ENCODE assay signal across 15 cellular contexts in the genomic region with DNA sequence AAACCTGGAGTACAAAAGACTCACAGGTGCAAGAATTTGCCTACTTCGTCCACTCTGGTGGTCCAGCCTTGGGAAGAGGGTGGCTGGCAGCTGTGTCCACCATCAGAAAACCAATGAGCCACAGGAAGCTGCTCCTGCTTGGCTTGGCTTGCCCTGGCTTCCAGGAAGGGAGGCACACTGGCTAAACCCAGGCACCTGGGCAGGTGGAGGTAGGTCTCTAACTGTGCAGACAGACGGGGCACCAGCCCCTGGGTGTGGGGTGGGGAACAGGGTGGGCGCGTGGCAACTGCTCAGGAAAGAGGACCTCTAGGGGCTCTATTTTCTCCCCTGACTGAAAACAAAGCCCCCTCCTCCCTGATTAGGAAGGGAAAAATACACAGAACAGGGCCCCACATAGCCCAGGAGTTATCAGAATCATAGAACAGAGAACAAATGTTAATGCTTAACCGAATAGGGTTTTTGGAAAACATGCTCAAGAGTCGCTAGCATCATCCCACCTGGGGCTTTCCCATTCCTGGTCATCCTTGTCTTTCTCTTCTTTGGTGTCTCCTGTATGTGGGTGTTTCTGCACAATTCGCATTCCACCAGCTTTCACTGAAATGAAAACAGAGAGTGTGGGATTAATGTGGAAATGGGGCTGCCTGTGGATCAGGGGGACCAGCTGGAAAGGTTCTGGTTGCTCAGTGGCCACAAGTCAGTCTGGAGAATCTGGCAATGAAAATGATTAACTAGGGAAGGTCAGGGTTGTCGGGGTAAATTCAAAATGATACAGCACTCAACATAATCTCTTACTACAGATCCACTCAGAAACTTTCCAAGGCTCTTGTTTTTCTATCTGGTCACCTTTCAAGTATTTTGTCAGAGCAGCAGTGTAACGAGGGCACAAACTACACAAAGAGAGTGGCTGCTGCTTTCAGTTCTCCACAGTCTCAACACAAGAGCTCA. TPM values are rescaled to one million over a fixed set of nuclear protein-coding genes. Genes with fewer than 3 reads are reported as not detected.
DNase-seq lines count a peak whose midpoint lies in the region; ATAC-seq, FAIRE-seq and TF ChIP-seq lines count a peak whose summit lies in the region.
"Had no signal": no experiment of that assay in that cellular context is flagged by ENCODE, and none has a peak within 500 bp of the region (broad histone marks: within the 10 kb centered on the region; RNA-seq: fewer than 3 reads in every experiment).

No MANE protein-coding gene starts in this region.

- peak overlapping the region in 1 of 2 donors; percentile 21 for H3K9ac ChIP-seq in mucosa of rectum (ENCODE audit: low read depth in 1 of 2, low read length in 2 of 2)

- peak; percentile 81 for FAIRE-seq in RCC 7860 (lab: Jason Lieb, UNC)

- peak overlapping the region; percentile 11 for H3K27ac Mint-ChIP-seq in Calu3 (ENCODE audit: unreplicated experiment)
- H3K27ac Mint-ChIP-seq: activated CD4-positive, alpha-beta T cell treated with anti-CD3 and anti-CD28 coated beads, Interleukin-2, amount 10 ng/mL, durations not matched to agents 7 days and 5 days; T-helper 17 cell had no signal

- peaks cover 40% of the 10 kb centered on the region for H3K4me1 Mint-ChIP-seq in Calu3 (ENCODE audit: low read depth, unreplicated experiment)
- H3K4me1 Mint-ChIP-seq: activated CD4-positive, alpha-beta T cell treated with anti-CD3 and anti-CD28 coated beads, Interleukin-2, amount 10 ng/mL, durations not matched to agents 7 days and 5 days had no signal

- BruUV-seq in Calu3 (replicated peaks; lab: Mats Ljungman, UMichigan): no TSS peak

- peaks cover 7% of the 10 kb centered on the region for H3K9me3 Mint-ChIP-seq in Calu3 (ENCODE audit: low read depth, unreplicated experiment)
- H3K9me3 Mint-ChIP-seq: activated CD4-positive, alpha-beta T cell treated with anti-CD3 and anti-CD28 coated beads, Interleukin-2, amount 10 ng/mL, durations not matched to agents 7 days and 5 days had no signal

- peaks cover 35% of the 10 kb centered on the region for H3K36me3 Mint-ChIP-seq in Calu3 (ENCODE audit: insufficient read depth, unreplicated experiment)

- H3K9me3 ChIP-seq in mucosa of rectum (ENCODE audit: control insufficient read depth in 2 of 2, low read length in 2 of 2): no peaks in the 10 kb centered on the region

- H3K27me3 ChIP-seq in mucosa of rectum (ENCODE audit: control insufficient read depth in 2 of 2, insufficient read depth in 2 of 2, low read length in 2 of 2): no peaks in the 10 kb centered on the region

- no peak for TF ChIP-seq CTCF in Calu3 (IDR thresholded peaks at IDR 0.05; ENCODE audit: unreplicated experiment)

- peaks cover 7 to 24% of the 10 kb centered on the region in 2 donors for H3K4me1 ChIP-seq in mucosa of rectum (ENCODE audit: control insufficient read depth in 2 of 2, insufficient read depth in 2 of 2, low read length in 2 of 2)

- peak overlapping the region; percentile 33 for H3K4me3 Mint-ChIP-seq in Calu3 (ENCODE audit: low read depth, unreplicated experiment)
- H3K4me3 Mint-ChIP-seq: activated CD4-positive, alpha-beta T cell treated with anti-CD3 and anti-CD28 coated beads, Interleukin-2, amount 10 ng/mL, durations not matched to agents 7 days and 5 days; T-helper 17 cell had no signal

- no peaks in the 10 kb centered on the region for H3K27me3 Mint-ChIP-seq in Calu3 (ENCODE audit: unreplicated experiment)
- H3K27me3 Mint-ChIP-seq: activated CD4-positive, alpha-beta T cell treated with anti-CD3 and anti-CD28 coated beads, Interleukin-2, amount 10 ng/mL, durations not matched to agents 7 days and 5 days; T-helper 17 cell had no signal

- CTCF ChIA-PET in Calu3 (lab: Charles Lee): interaction anchor here (0.6 to 1.6 kb wide), 2 partner anchors 23 to 109 kb away, joined by 3 to 6 read pairs; no protein-coding TSS in a partner anchor

- H3K36me3 ChIP-seq in mucosa of rectum (ENCODE audit: control insufficient read depth in 2 of 2, insufficient read depth in 2 of 2, low read length in 2 of 2): peaks cover 24 to 35% of the 10 kb centered on the region in 2 donors

- DNase-seq in Calu3 (no peak), RCC 7860 (ENCODE audit: low spot score) (peak; percentile 68), left cardiac atrium (no peak), occipital lobe (lab: John Stamatoyannopoulos, UW) (no peak), DMS 273 (lab: John Stamatoyannopoulos, UW; ENCODE audit: unreplicated experiment) (no peak)
- DNase-seq: activated CD4-positive, alpha-beta T cell treated with anti-CD3 and anti-CD28 coated beads, Interleukin-2, amount 10 ng/mL, durations not matched to agents 7 days and 5 days; activated T-cell treated with anti-CD3 and anti-CD28 coated beads, Interleukin-2, amount 50 U/mL, for 48 hours; DMS153; NCI-H1092; NCI-H446; nucleus accumbens; T-helper 17 cell had no signal

- intact Hi-C loops in Calu3 (cut with micrococcal nuclease; ENCODE audit: unreplicated experiment): no loop called here
- intact Hi-C loops in left cardiac atrium (cut with DNase I): no loop called here

- H3K4me3 ChIP-seq in mucosa of rectum (ENCODE audit: low read length in 2 of 2): no peak overlapping the region

- ATAC-seq in HG02642 (IDR thresholded peaks at IDR 0.05; ENCODE audit: poor library complexity, unreplicated experiment) (peak; percentile 70), left cardiac atrium (no peak), GM18517 (IDR thresholded peaks at IDR 0.05; ENCODE audit: unreplicated experiment) (no peak)
- ATAC-seq: T-helper 17 cell had no signal

- peak overlapping the region; percentile 82 to 85 for H3K27ac ChIP-seq in mucosa of rectum (ENCODE audit: low read depth in 2 of 2, low read length in 2 of 2)

RNA-seq across cellular contexts. Expression of gene DAP, which starts 13.1 kb away (rescaled TPM):
- total RNA-seq in Calu3 (2022) (138 and 141 TPM in 2 replicates), left cardiac atrium (10 to 100 TPM; 44.6 to 66.9 TPM), occipital lobe (5.8 TPM)
